In genomic region chr18:33010149-33010548, GRCh38 we compare ENCODE assay signal across 17 cellular contexts.
DNase-seq lines count a peak whose midpoint lies in the region; ATAC-seq and TF ChIP-seq lines count a peak whose summit lies in the region.
"Had no signal": no experiment of that assay in that cellular context is flagged by ENCODE, and none has a peak within 500 bp of the region (broad histone marks: within the 10 kb centered on the region; RNA-seq: fewer than 3 reads in every experiment).

No MANE protein-coding gene starts in this region.

- no peak overlapping the region for H3K4me2 ChIP-seq in OCI-LY7 (ENCODE audit: low read length)

- BruUV-seq in OCI-LY7 (replicated peaks; lab: Mats Ljungman, UMichigan): no TSS peak

- in situ Hi-C loops in astrocyte of the cerebellum (cut with HindIII; ENCODE audit: low sequenced_read_pairs): no loop called here

- H4K20me1 ChIP-seq in OCI-LY7 (ENCODE audit: insufficient read depth, low read length): no peaks in the 10 kb centered on the region

- CTCF ChIA-PET in OCI-LY7 (lab: Charles Lee; ENCODE audit: unreplicated experiment): no interaction called here

- H3K9ac ChIP-seq in HUES64 (ENCODE audit: low read depth, low read length): no peak overlapping the region

- peaks cover 21% of the 10 kb centered on the region for H3K4me1 ChIP-seq in HUES64 (ENCODE audit: insufficient read depth, low read length)
- no peaks in the 10 kb centered on the region for H3K4me1 ChIP-seq in OCI-LY7 (ENCODE audit: insufficient read depth, low read length, poor library complexity, severe bottlenecking)
- H3K4me1 ChIP-seq: gastroesophageal sphincter, prostate gland, testis had no signal

- H3K79me2 ChIP-seq in OCI-LY7 (ENCODE audit: insufficient read depth, low read depth, low read length): no peaks in the 10 kb centered on the region

- no peaks in the 10 kb centered on the region for H3K36me3 ChIP-seq in HUES64 (ENCODE audit: insufficient read depth, low read length)
- H3K36me3 ChIP-seq in OCI-LY7 (ENCODE audit: insufficient read depth, low read length): no peaks in the 10 kb centered on the region
- H3K36me3 ChIP-seq: gastroesophageal sphincter, prostate gland had no signal

- peak; percentile 8 for DNase-seq in astrocyte of the cerebellum (ENCODE audit: low read depth)
- DNase-seq in iPS-NIHi11 (ENCODE audit: low spot score): peak; percentile 12
- peak; percentile 82 for DNase-seq in renal cortical epithelial cell (ENCODE audit: low read depth)
- DNase-seq in OCI-M1 (lab: John Stamatoyannopoulos, UW): no peak
- no peak for DNase-seq in germinal center (ENCODE audit: low spot score)
- no peak for DNase-seq in OCI-LY7 (ENCODE audit: low spot score)
- DNase-seq: anterior cingulate cortex, immature natural killer cell, NCI-H1436, nephron progenitor cell, T-cell, testis had no signal

- no peaks in the 10 kb centered on the region for H3K9me2 ChIP-seq in OCI-LY7 (ENCODE audit: insufficient read depth, low read length)

- TF ChIP-seq CTCF in astrocyte of the cerebellum (IDR thresholded peaks at IDR 0.05; ENCODE audit: low read depth, low read length, missing control alignments) (no peak), OCI-LY7 (conservative IDR thresholded peaks at IDR 0.05; ENCODE audit: low read length) (no peak)

- 48% methylated on average over 2 of the region's 2 CpGs for WGBS in HUES64

- H2AFZ ChIP-seq in OCI-LY7 (ENCODE audit: low read length): no peak overlapping the region

- peak overlapping the region; percentile 21; the same call in 1 of the 2 replicates for H3K27ac ChIP-seq in HUES64 (ENCODE audit: low read depth, low read length)
- H3K27ac ChIP-seq in OCI-LY7 (ENCODE audit: low read depth, low read length, poor library complexity, severe bottlenecking): no peak overlapping the region
- H3K27ac ChIP-seq: gastroesophageal sphincter, prostate gland, testis had no signal

- no peak for ATAC-seq in GM18517 (IDR thresholded peaks at IDR 0.05; ENCODE audit: unreplicated experiment)
- ATAC-seq: gastroesophageal sphincter, Right ventricle myocardium inferior, T-cell had no signal

- H3K27me3 ChIP-seq in HUES64 (ENCODE audit: insufficient read depth, low read length): no peaks in the 10 kb centered on the region
- H3K27me3 ChIP-seq: gastroesophageal sphincter, testis had no signal

- POLR2A ChIA-PET in OCI-LY7 (lab: Charles Lee): no interaction called here

- intact Hi-C loops in OCI-LY7 (cut with micrococcal nuclease; ENCODE audit: unreplicated experiment): no loop called here

- H3K9me3 ChIP-seq in HUES64 (ENCODE audit: insufficient read depth, low read depth, low read length) (no peaks in the 10 kb centered on the region), OCI-LY7 (ENCODE audit: low read length) (no peaks in the 10 kb centered on the region)
- H3K9me3 ChIP-seq: gastroesophageal sphincter, prostate gland, testis had no signal

- H3K4me3 ChIP-seq in HUES64 (ENCODE audit: low read length) (no peak overlapping the region), astrocyte of the cerebellum (ENCODE audit: low read depth, low read length) (no peak overlapping the region), OCI-LY7 (ENCODE audit: low read depth, low read length, poor library complexity, severe bottlenecking) (no peak overlapping the region)
- H3K4me3 ChIP-seq: gastroesophageal sphincter, prostate gland, testis had no signal

Comparison
In these comparisons a context has a peak if more than half of its experiments do, and no peak if none do; other contexts are left out.
1. DNase-seq: peak in astrocyte of the cerebellum (single experiment), iPS-NIHi11 (single experiment) and renal cortical epithelial cell (single experiment); none in OCI-M1 (single experiment), germinal center (single experiment) and OCI-LY7 (single experiment).